10 cellular contexts compared by ENCODE assay signal in genomic region chr13:114108894-114109293, GRCh38. TPM values are rescaled to one million over a fixed set of nuclear protein-coding genes. Genes with fewer than 3 reads are reported as not detected.
A peak's percentile ranks its signal among the peaks of the same experiment; 100 is the strongest.
DNase-seq lines count a peak whose midpoint lies in the region; ATAC-seq and TF ChIP-seq lines count a peak whose summit lies in the region.
"Had no signal": no experiment of that assay in that cellular context is flagged by ENCODE, and none has a peak within 500 bp of the region (broad histone marks: within the 10 kb centered on the region; RNA-seq: fewer than 3 reads in every experiment).

No MANE protein-coding gene starts in this region.

- peaks cover 0 to 9% of the 10 kb centered on the region in 2 donors for H3K27me3 Mint-ChIP-seq in CD8-positive, alpha-beta memory T cell
- H3K27me3 Mint-ChIP-seq in endodermal cell (ENCODE audit: insufficient read depth): no peaks in the 10 kb centered on the region

- H3K27me3 ChIP-seq in CD8-positive, alpha-beta memory T cell (ENCODE audit: insufficient read depth, low read length, poor library complexity, severe bottlenecking): no peaks in the 10 kb centered on the region
- H3K27me3 ChIP-seq in endodermal cell (ENCODE audit: control insufficient read depth, insufficient read depth, low read length, poor library complexity, severe bottlenecking) (no peaks in the 10 kb centered on the region), rectal smooth muscle tissue (ENCODE audit: control insufficient read depth, insufficient read depth, low read length) (no peaks in the 10 kb centered on the region)

- H3K4me3 Mint-ChIP-seq in CD8-positive, alpha-beta memory T cell: peak overlapping the region; percentile 48 to 87 (median 84)
- no peak overlapping the region for H3K4me3 Mint-ChIP-seq in endodermal cell

- H3K36me3 ChIP-seq in CD8-positive, alpha-beta memory T cell (ENCODE audit: insufficient read depth, low read length): peaks cover 33% of the 10 kb centered on the region
- no peaks in the 10 kb centered on the region for H3K36me3 ChIP-seq in endodermal cell (ENCODE audit: control insufficient read depth, insufficient read depth, low read length)
- peaks cover 2% of the 10 kb centered on the region for H3K36me3 ChIP-seq in rectal smooth muscle tissue (ENCODE audit: control insufficient read depth, insufficient read depth, low read length)

- DNase-seq in CD8-positive, alpha-beta memory T cell: peak in 1 of 5 donors; percentile 45
- DNase-seq in RWPE1 (ENCODE audit: low spot score): no peak
- peak; percentile 28 for DNase-seq in endodermal cell
- no peak for DNase-seq in hepatic stellate cell (ENCODE audit: low spot score)
- DNase-seq in ecto neural progenitor cell (ENCODE audit: low spot score): no peak
- DNase-seq: NCI-H187 treated with DMSO at 0.1 percent for 48 hours, PC-9 had no signal

- WGBS in endodermal cell (ENCODE audit: insufficient coverage in 1 of 2, insufficient read length in 1 of 2), 2 experiments: 93% methylated on average over 13 to 20 of the region's 20 CpGs

- H3K4me1 ChIP-seq in CD8-positive, alpha-beta memory T cell (ENCODE audit: insufficient read depth, low read length): peaks cover 92% of the 10 kb centered on the region
- H3K4me1 ChIP-seq in endodermal cell (ENCODE audit: control insufficient read depth, insufficient read depth, low read length) (peaks cover 11% of the 10 kb centered on the region), rectal smooth muscle tissue (ENCODE audit: control insufficient read depth, insufficient read depth, low read length) (peaks cover 15% of the 10 kb centered on the region)

- peaks cover 71 to 86% (median 73%) of the 10 kb centered on the region in 3 donors for H3K4me1 Mint-ChIP-seq in CD8-positive, alpha-beta memory T cell
- peaks cover 29% of the 10 kb centered on the region for H3K4me1 Mint-ChIP-seq in endodermal cell

- H3K9me3 ChIP-seq in CD8-positive, alpha-beta memory T cell (ENCODE audit: low read length): no peaks in the 10 kb centered on the region
- no peaks in the 10 kb centered on the region for H3K9me3 ChIP-seq in endodermal cell (ENCODE audit: control insufficient read depth, low read length)

- H3K9ac ChIP-seq in endodermal cell (ENCODE audit: extremely low read depth, low read length, poor library complexity, severe bottlenecking): no peak overlapping the region
- no peak overlapping the region for H3K9ac ChIP-seq in rectal smooth muscle tissue (ENCODE audit: low read length)

- no peak overlapping the region for H3K4me3 ChIP-seq in CD8-positive, alpha-beta memory T cell (ENCODE audit: low read length)
- H3K4me3 ChIP-seq in endodermal cell (ENCODE audit: low read length) (no peak overlapping the region), rectal smooth muscle tissue (ENCODE audit: low read length) (no peak overlapping the region)
- H3K4me3 ChIP-seq: PC-9 had no signal

- POLR2A ChIA-PET in CD8-positive, alpha-beta memory T cell (lab: Charles Lee): interaction anchor here (0.6 to 1.6 kb wide), 3 partner anchors 23 to 41 kb away, joined by 3 read pairs; partner anchors contain the start of gene RASA3
- POLR2A ChIA-PET in RWPE1 (lab: Yijun Ruan, JAX; ENCODE audit: low non-redundant PET): no interaction called here

- H3K9me3 Mint-ChIP-seq in CD8-positive, alpha-beta memory T cell: no peaks in the 10 kb centered on the region
- H3K9me3 Mint-ChIP-seq in endodermal cell: peaks cover 4% of the 10 kb centered on the region

- ATAC-seq in GM21717 (IDR thresholded peaks at IDR 0.05; ENCODE audit: unreplicated experiment) (no peak), HG03095 (IDR thresholded peaks at IDR 0.05; ENCODE audit: unreplicated experiment) (no peak)

- peaks cover 0 to 65% (median 12%) of the 10 kb centered on the region in 3 donors for H3K36me3 Mint-ChIP-seq in CD8-positive, alpha-beta memory T cell
- peaks cover 3% of the 10 kb centered on the region for H3K36me3 Mint-ChIP-seq in endodermal cell (ENCODE audit: low read depth)

- H3K27ac ChIP-seq in CD8-positive, alpha-beta memory T cell (ENCODE audit: low read depth, low read length): peak overlapping the region; percentile 43
- H3K27ac ChIP-seq in RWPE1 (peak overlapping the region; percentile 38; the same call in 1 of the 2 replicates), endodermal cell (ENCODE audit: low read depth, low read length) (no peak overlapping the region), rectal smooth muscle tissue (ENCODE audit: low read depth, low read length) (peak overlapping the region; percentile 17)
- H3K27ac ChIP-seq: PC-9 had no signal

- CTCF ChIA-PET in CD8-positive, alpha-beta memory T cell (lab: Charles Lee): interaction anchor here (1.0 to 6.4 kb wide), 4 partner anchors 13 to 119 kb away, joined by 4 to 60 read pairs (median 26); no protein-coding TSS in a partner anchor
- CTCF ChIA-PET in RWPE1 (lab: Yijun Ruan, JAX): interaction anchor here (0.6 kb wide), 1 partner anchor 42 kb away, joined by 3 read pairs; no protein-coding TSS in a partner anchor

- TF ChIP-seq CTCF in RWPE1 (conservative IDR thresholded peaks at IDR 0.05; ENCODE audit: low read depth) (no peak), endodermal cell (conservative IDR thresholded peaks at IDR 0.05) (no peak)

- H3K27ac Mint-ChIP-seq in CD8-positive, alpha-beta memory T cell: peak overlapping the region; percentile 90 to 96 (median 95)
- H3K27ac Mint-ChIP-seq in endodermal cell: peak overlapping the region; percentile 71

RNA-seq across cellular contexts. Expression of gene RASA3, which starts 23.5 kb away (rescaled TPM):
- total RNA-seq in CD8-positive, alpha-beta memory T cell: 10 to 100 TPM; 26.4 to 27.1 TPM
- polyA plus RNA-seq in CD8-positive, alpha-beta memory T cell: 123 TPM
- total RNA-seq in endodermal cell: 10 to 100 TPM in 1 of 2 donors, 1 to 10 TPM in 1; 6.3 to 12.0 TPM
- 27.0 TPM for polyA plus RNA-seq in endodermal cell (2013, experiment 1 of 2)
- polyA plus RNA-seq in endodermal cell (2013, experiment 2 of 2): 25.2 TPM
